ENCODE assay signal across 21 cellular contexts in the genomic region with DNA sequence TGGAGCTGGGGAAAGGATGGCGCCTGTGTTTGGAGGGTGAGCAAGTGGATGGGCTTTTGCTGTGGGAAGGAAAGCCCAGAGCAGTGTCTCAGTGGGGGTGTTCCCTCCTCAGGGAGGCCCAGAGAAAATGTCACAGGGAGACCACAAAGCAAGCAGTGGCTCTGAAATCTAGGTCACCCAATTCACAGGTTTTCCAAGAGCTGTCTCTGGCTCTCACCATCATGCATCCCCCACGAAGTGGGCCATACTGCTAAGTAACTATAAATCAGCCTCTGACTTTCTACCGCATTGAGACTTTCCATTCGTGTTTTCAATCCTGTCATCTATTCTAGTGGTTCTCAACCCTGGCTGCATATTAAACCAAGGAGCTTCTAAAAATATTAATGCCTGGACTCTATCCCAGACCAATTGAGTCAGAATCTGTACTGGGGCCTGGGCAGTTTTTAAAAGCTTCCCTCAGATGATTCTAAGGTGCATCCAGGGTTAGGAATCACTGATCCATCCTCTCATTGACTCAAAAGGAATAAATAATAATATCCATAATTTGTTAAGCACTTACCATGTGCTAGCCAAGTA. TPM values are rescaled to one million over a fixed set of nuclear protein-coding genes. Genes with fewer than 3 reads are reported as not detected.
DNase-seq lines count a peak whose midpoint lies in the region; ATAC-seq and TF ChIP-seq lines count a peak whose summit lies in the region.
"Had no signal": no experiment of that assay in that cellular context is flagged by ENCODE, and none has a peak within 500 bp of the region (broad histone marks: within the 10 kb centered on the region; RNA-seq: fewer than 3 reads in every experiment).

No MANE protein-coding gene starts in this region.

- H3K36me3 ChIP-seq in left ventricle myocardium inferior (no peaks in the 10 kb centered on the region), psoas muscle (ENCODE audit: insufficient read depth in 1 of 2, low read depth in 1 of 2) (no peaks in the 10 kb centered on the region)
- H3K36me3 ChIP-seq: ovary, right lobe of liver had no signal

- no peak overlapping the region for H3K4me3 ChIP-seq in left ventricle myocardium inferior
- no peak overlapping the region for H3K4me3 ChIP-seq in psoas muscle
- H3K4me3 ChIP-seq: ovary, right lobe of liver had no signal

- TF ChIP-seq CTCF in left ventricle myocardium inferior (IDR thresholded peaks at IDR 0.05; ENCODE audit: borderline replicate concordance), result no peak
- no peak for TF ChIP-seq CTCF in psoas muscle (IDR thresholded peaks at IDR 0.05)

- no peaks in the 10 kb centered on the region for H3K27me3 ChIP-seq in left ventricle myocardium inferior (ENCODE audit: low read depth)
- H3K27me3 ChIP-seq in psoas muscle (ENCODE audit: insufficient read depth in 3 of 3, low read length in 2 of 3), result no peaks in the 10 kb centered on the region
- H3K27me3 ChIP-seq: ovary, right lobe of liver had no signal

- ATAC-seq in psoas muscle (peak in 3 of 4 donors; percentile 49 to 84 (median 80)), HG03159 (IDR thresholded peaks at IDR 0.05; ENCODE audit: unreplicated experiment) (no peak), GM18517 (IDR thresholded peaks at IDR 0.05; ENCODE audit: unreplicated experiment) (no peak), HG03039 (IDR thresholded peaks at IDR 0.05; ENCODE audit: unreplicated experiment) (no peak)

- peak overlapping the region; percentile 56 for H3K27ac ChIP-seq in left ventricle myocardium inferior (replicated peaks)
- peak overlapping the region; percentile 7 for H3K27ac ChIP-seq in psoas muscle
- H3K27ac ChIP-seq: ovary had no signal

- DNase-seq in stimulated activated CD8-positive, alpha-beta memory T cell treated with anti-CD3 and anti-CD28 coated beads, Interleukin-7, amount 100 ng/mL, for 4 hours (ENCODE audit: low read depth in 2 of 2), result peak; percentile 5
- DNase-seq in stimulated activated CD8-positive, alpha-beta memory T cell treated with anti-CD3 and anti-CD28 coated beads, Interleukin-4, amount 100 ng/mL, for 48 hours, result no peak
- DNase-seq in left ventricle myocardium inferior (no peak), psoas muscle (no peak)
- DNase-seq in activated CD8-positive, alpha-beta memory T cell treated with anti-CD3 and anti-CD28 coated beads for 24 hours, result no peak
- DNase-seq: ACHN; activated CD4-positive, alpha-beta T cell treated with anti-CD3 and anti-CD28 coated beads for 1 hour; activated naive CD4-positive, alpha-beta T cell treated with Interleukin-2 at 50 U/mL for 16 hours; activated T-cell treated with anti-CD3 and anti-CD28 coated beads, Interleukin-2, amount 50 U/mL, for 24 hours; amygdala; Caco-2; cortex of kidney; H9; naive B cell; NCI-H187; NCI-H526 treated with DMSO at 0.1 percent for 48 hours; ovary; right lobe of liver had no signal

- WGBS in psoas muscle, 3 donors, result 44 to 65% (median 45%) methylated on average over 4 of the region's 4 CpGs

- intact Hi-C loops in left ventricle myocardium inferior (cut with micrococcal nuclease), result no loop called here
- intact Hi-C loops in psoas muscle (cut with DNase I), result loop anchor here in 1 of 2 donors (5.0 kb wide), 1 partner anchor 38 kb away; the partner anchor contains the start of gene AMACR

- H3K4me1 ChIP-seq in left ventricle myocardium inferior (peaks cover 51% of the 10 kb centered on the region), psoas muscle (peaks cover 33% of the 10 kb centered on the region)

- H3K9me3 ChIP-seq in left ventricle myocardium inferior (replicated peaks) (no peaks in the 10 kb centered on the region), psoas muscle (no peaks in the 10 kb centered on the region)
- H3K9me3 ChIP-seq: Caco-2, ovary, right lobe of liver had no signal

RNA-seq across cellular contexts. Expression of gene C1QTNF3, which starts 2.0 kb away (rescaled TPM):
- total RNA-seq in left ventricle myocardium inferior (0.49 TPM), psoas muscle (1 to 10 TPM in 2 of 4 donors, under 1 TPM in 1, not detected in 1; 0.62 to 5.9 (median 1.6) TPM)
- under 1 TPM; 0.31 to 0.49 (median 0.38) TPM for polyA plus RNA-seq in psoas muscle

RNA-seq across cellular contexts. Expression of gene AMACR, which starts 37.2 kb away (rescaled TPM):
- 6.1 TPM for total RNA-seq in left ventricle myocardium inferior
- 10 to 100 TPM in 1 of 4 donors, 1 to 10 TPM in 3; 5.1 to 14.4 (median 7.4) TPM for total RNA-seq in psoas muscle
- polyA plus RNA-seq in psoas muscle, result 1 to 10 TPM; 1.5 to 7.6 (median 4.1) TPM

Comparison
In these comparisons a context has a peak if more than half of its experiments do, and no peak if none do; other contexts are left out.
1. DNase-seq: peak in stimulated activated CD8-positive, alpha-beta memory T cell treated with anti-CD3 and anti-CD28 coated beads, Interleukin-7, amount 100 ng/mL, for 4 hours (2 of 2); none in stimulated activated CD8-positive, alpha-beta memory T cell treated with anti-CD3 and anti-CD28 coated beads, Interleukin-4, amount 100 ng/mL, for 48 hours (single experiment), left ventricle myocardium inferior (single experiment), psoas muscle (0 of 2) and activated CD8-positive, alpha-beta memory T cell treated with anti-CD3 and anti-CD28 coated beads for 24 hours (single experiment).
2. ATAC-seq: peak in psoas muscle (3 of 4); none in HG03159 (single experiment), GM18517 (single experiment) and HG03039 (single experiment).